Comparison of ENCODE assay signal across 1 cellular context in the genomic region with DNA sequence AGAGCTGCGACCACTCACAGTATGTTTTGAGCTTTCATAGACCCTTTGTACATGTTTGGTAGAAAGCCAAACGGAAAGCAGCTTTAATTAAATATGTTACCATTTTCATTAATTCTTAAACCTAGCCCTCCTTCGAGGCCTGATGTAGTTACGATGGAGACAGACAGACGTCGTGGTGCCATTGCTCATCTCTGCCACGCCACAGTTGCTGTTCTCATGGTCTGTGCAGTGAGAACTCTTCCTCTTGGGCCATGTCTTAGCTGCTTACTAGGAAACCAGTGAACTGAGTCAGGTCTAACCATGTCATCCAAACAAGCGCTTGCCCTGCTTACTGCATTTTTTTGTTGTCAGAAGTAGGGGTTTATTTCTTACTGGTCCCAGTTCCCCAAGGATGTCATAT.
TF ChIP-seq lines count a peak whose summit lies in the region.

No MANE protein-coding gene starts in this region.

TF ChIP-seq in WTC11, 78 proteins besides CTCF, POLR2A, EP300 and RAD21 (continued from another document):
- no peak for TF ChIP-seq PRDM15 (CRISPR knock-in tag; IDR thresholded peaks at IDR 0.05)
- no peak for TF ChIP-seq FOXK1 (CRISPR knock-in tag; IDR thresholded peaks at IDR 0.05)
- no peak for TF ChIP-seq GRHL2 (CRISPR knock-in tag; IDR thresholded peaks at IDR 0.05; ENCODE audit: insufficient replicate concordance, severe bottlenecking)
- TF ChIP-seq, protein P1, sequence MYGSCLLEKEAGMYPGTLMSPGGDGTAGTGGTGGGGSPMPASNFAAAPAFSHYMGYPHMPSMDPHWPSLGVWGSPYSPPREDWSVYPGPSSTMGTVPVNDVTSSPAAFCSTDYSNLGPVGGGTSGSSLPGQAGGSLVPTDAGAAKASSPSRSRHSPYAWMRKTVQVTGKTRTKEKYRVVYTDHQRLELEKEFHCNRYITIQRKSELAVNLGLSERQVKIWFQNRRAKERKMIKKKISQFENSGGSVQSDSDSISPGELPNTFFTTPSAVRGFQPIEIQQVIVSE (CRISPR knock-in tag; IDR thresholded peaks at IDR 0.05; ENCODE audit: borderline replicate concordance) = no peak
- TF ChIP-seq MXD4 (CRISPR knock-in tag; IDR thresholded peaks at IDR 0.05; ENCODE audit: borderline replicate concordance) = no peak
- no peak for TF ChIP-seq TCF7 (CRISPR knock-in tag; IDR thresholded peaks at IDR 0.05; ENCODE audit: low read depth)
- TF ChIP-seq USF2 (CRISPR knock-in tag; IDR thresholded peaks at IDR 0.05) = no peak
- no peak for TF ChIP-seq E2F5 (CRISPR knock-in tag; IDR thresholded peaks at IDR 0.05)
- no peak for TF ChIP-seq GTF2I (CRISPR knock-in tag; conservative IDR thresholded peaks at IDR 0.05)
- TF ChIP-seq, protein P2, sequence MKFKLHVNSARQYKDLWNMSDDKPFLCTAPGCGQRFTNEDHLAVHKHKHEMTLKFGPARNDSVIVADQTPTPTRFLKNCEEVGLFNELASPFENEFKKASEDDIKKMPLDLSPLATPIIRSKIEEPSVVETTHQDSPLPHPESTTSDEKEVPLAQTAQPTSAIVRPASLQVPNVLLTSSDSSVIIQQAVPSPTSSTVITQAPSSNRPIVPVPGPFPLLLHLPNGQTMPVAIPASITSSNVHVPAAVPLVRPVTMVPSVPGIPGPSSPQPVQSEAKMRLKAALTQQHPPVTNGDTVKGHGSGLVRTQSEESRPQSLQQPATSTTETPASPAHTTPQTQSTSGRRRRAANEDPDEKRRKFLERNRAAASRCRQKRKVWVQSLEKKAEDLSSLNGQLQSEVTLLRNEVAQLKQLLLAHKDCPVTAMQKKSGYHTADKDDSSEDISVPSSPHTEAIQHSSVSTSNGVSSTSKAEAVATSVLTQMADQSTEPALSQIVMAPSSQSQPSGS (CRISPR knock-in tag; IDR thresholded peaks at IDR 0.05; ENCODE audit: borderline replicate concordance, low read depth) = no peak
TF ChIP-seq in WTC11: peak in this region for 0.
